ENCODE assay signal across 17 cellular contexts in the genomic region with DNA sequence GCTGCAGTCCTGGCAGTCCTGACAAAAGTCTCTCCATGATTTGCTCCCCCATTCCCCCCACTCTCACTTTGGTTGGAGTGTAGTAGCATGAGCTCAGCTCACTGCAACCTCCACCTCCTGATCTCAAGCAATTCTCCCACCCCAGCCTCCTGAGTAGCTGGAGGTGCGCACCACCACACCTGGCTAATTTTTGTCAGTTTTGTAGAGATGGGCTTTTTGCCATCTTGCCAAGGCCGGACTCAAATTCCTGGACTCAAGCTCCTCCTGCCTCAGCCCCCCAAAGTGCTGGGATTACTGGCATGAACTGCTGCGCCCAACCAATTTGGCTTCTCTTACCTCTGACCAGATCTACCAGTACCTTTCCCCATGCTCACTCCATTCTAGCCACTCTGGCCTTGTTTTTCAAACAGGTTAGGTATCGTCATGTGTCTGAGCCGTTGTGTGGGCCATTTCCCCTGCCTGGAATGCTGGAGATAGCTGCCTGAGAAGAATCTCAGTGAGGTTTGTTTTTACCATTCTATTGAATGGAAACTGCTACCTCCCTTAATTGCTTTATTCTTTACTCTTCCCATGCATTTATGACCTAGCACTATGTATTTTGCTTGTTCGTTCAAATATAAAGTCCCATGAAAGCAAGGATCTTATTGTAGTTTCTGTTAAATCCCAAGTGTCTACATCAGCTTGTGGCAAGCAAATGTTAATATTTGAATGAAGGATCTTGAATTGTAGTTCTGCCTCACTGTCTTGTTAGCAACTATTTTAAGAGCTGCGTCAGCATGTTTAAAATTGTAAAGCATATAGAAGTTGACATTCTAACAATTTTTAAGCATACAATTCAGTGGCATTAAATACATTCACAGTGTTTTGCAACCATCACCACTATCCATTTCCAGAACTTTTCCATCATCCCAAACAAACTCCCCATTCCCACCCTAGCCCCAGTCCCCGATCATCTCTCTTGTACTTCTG.
"Had no signal": no experiment of that assay in that cellular context is flagged by ENCODE, and none has a peak within 500 bp of the region (broad histone marks: within the 10 kb centered on the region; RNA-seq: fewer than 3 reads in every experiment).

No MANE protein-coding gene starts in this region.

- H3K4me1 ChIP-seq: parathyroid adenoma had no signal

- H3K27ac ChIP-seq: adrenal gland, gastroesophageal sphincter, heart left ventricle, left ventricle myocardium inferior, parathyroid adenoma, thyroid gland had no signal

- H3K27ac Mint-ChIP-seq: activated B cell treated with CpG ODN at 0.5 μM for 24 hours; activated T-cell treated with anti-CD3 and anti-CD28 coated beads, Interleukin-2, amount 50 U/mL, for 72 hours; stimulated activated naive B cell treated with anti-CD40 and anti-IgM and Interleukin-4, amounts not matched to agents 10 μg/mL and 1 μg/mL and 100 μg/mL, for 72 hours had no signal

- H3K27me3 ChIP-seq: adrenal gland, gastroesophageal sphincter, heart left ventricle, thyroid gland had no signal

- H3K36me3 ChIP-seq: adrenal gland, gastroesophageal sphincter, heart left ventricle, left ventricle myocardium inferior, thyroid gland had no signal

- ATAC-seq: gastroesophageal sphincter; sciatic nerve; stimulated activated naive B cell treated with anti-CD40 and anti-IgM and Interleukin-4, amounts not matched to agents 10 μg/mL and 1 μg/mL and 100 μg/mL, for 72 hours had no signal

- DNase-seq: activated B cell treated with CpG ODN at 0.5 μM for 24 hours; activated CD4-positive, alpha-beta T cell treated with anti-CD3 and anti-CD28 coated beads for 48 hours; activated CD8-positive, alpha-beta memory T cell treated with anti-CD3 and anti-CD28 coated beads, Interleukin-2, amount 50 U/mL, for 4 hours; activated effector memory CD4-positive, alpha-beta T cell treated with anti-CD3 and anti-CD28 coated beads, Interleukin-2, amount 50 U/mL, for 16 hours; activated naive CD4-positive, alpha-beta T cell treated with anti-CD3 and anti-CD28 coated beads, Interleukin-2, amount 50 U/mL, for 16 hours; activated T-cell treated with anti-CD3 and anti-CD28 coated beads, Interleukin-2, amount 50 U/mL, for 72 hours; adrenal gland; effector CD4-positive, alpha-beta T cell; heart left ventricle; left ventricle myocardium inferior; mammary epithelial cell; stimulated activated CD4-positive, alpha-beta T cell treated with anti-CD3 and anti-CD28 coated beads, Interleukin-4, amount 100 ng/mL, for 4 hours; stimulated activated naive B cell treated with anti-CD40 and anti-IgM and Interleukin-4, amounts not matched to agents 10 μg/mL and 1 μg/mL and 100 μg/mL, for 72 hours; thyroid gland had no signal

- H3K27me3 Mint-ChIP-seq: activated B cell treated with CpG ODN at 0.5 μM for 24 hours; stimulated activated naive B cell treated with anti-CD40 and anti-IgM and Interleukin-4, amounts not matched to agents 10 μg/mL and 1 μg/mL and 100 μg/mL, for 72 hours had no signal

- H3K4me3 ChIP-seq: adrenal gland, gastroesophageal sphincter, heart left ventricle, left ventricle myocardium inferior, thyroid gland had no signal

- H3K4me3 Mint-ChIP-seq: activated B cell treated with CpG ODN at 0.5 μM for 24 hours; activated T-cell treated with anti-CD3 and anti-CD28 coated beads, Interleukin-2, amount 50 U/mL, for 72 hours; stimulated activated naive B cell treated with anti-CD40 and anti-IgM and Interleukin-4, amounts not matched to agents 10 μg/mL and 1 μg/mL and 100 μg/mL, for 72 hours had no signal

- H3K9me3 Mint-ChIP-seq: activated B cell treated with CpG ODN at 0.5 μM for 24 hours; activated T-cell treated with anti-CD3 and anti-CD28 coated beads, Interleukin-2, amount 50 U/mL, for 72 hours; stimulated activated naive B cell treated with anti-CD40 and anti-IgM and Interleukin-4, amounts not matched to agents 10 μg/mL and 1 μg/mL and 100 μg/mL, for 72 hours had no signal

- H3K9me3 ChIP-seq: adrenal gland, gastroesophageal sphincter, heart left ventricle, left ventricle myocardium inferior, thyroid gland had no signal
